ENCODE assay signal across 30 cellular contexts in genomic region chr11:79768343-79768742, GRCh38.
DNase-seq lines count a peak whose midpoint lies in the region; ATAC-seq and TF ChIP-seq lines count a peak whose summit lies in the region.
"Had no signal": no experiment of that assay in that cellular context is flagged by ENCODE, and none has a peak within 500 bp of the region (broad histone marks: within the 10 kb centered on the region; RNA-seq: fewer than 3 reads in every experiment).

No MANE protein-coding gene starts in this region.

- H2AFZ ChIP-seq in hepatocyte, result no peak overlapping the region
- H2AFZ ChIP-seq: GM23338, neural progenitor cell had no signal

- POLR2A ChIA-PET in RWPE1 (lab: Yijun Ruan, JAX; ENCODE audit: low non-redundant PET), result no interaction called here

- no peak overlapping the region for H3K4me3 ChIP-seq in hepatocyte
- H3K4me3 ChIP-seq: A549, gastrocnemius medialis, GM23338, neural progenitor cell, sigmoid colon had no signal

- no peak overlapping the region for H3K4me3 Mint-ChIP-seq in stimulated activated naive B cell treated with anti-CD40 and anti-IgM and Interleukin-4, amounts not matched to agents 10 μg/mL and 1 μg/mL and 100 μg/mL, for 72 hours
- H3K4me3 Mint-ChIP-seq: activated CD4-positive, alpha-beta T cell treated with anti-CD3 and anti-CD28 coated beads, Interleukin-2, amount 10 ng/mL, durations not matched to agents 24 days and 14 days; activated naive CD4-positive, alpha-beta T cell treated with anti-CD3 and anti-CD28 coated beads, Interleukin-2, amount 50 U/mL, for 24 hours; CD4-positive, alpha-beta memory T cell; GM23338; neural progenitor cell; WTC11 had no signal

- no peaks in the 10 kb centered on the region for H3K27me3 Mint-ChIP-seq in stimulated activated naive B cell treated with anti-CD40 and anti-IgM and Interleukin-4, amounts not matched to agents 10 μg/mL and 1 μg/mL and 100 μg/mL, for 72 hours
- H3K27me3 Mint-ChIP-seq: activated CD4-positive, alpha-beta T cell treated with anti-CD3 and anti-CD28 coated beads, Interleukin-2, amount 10 ng/mL, durations not matched to agents 24 days and 14 days; activated naive CD4-positive, alpha-beta T cell treated with anti-CD3 and anti-CD28 coated beads, Interleukin-2, amount 50 U/mL, for 24 hours; CD4-positive, alpha-beta memory T cell had no signal

- no peak overlapping the region for H3K4me2 ChIP-seq in hepatocyte
- H3K4me2 ChIP-seq: A549, GM23338, neural progenitor cell, SK-N-SH had no signal

- no peaks in the 10 kb centered on the region for H3K4me1 Mint-ChIP-seq in stimulated activated naive B cell treated with anti-CD40 and anti-IgM and Interleukin-4, amounts not matched to agents 10 μg/mL and 1 μg/mL and 100 μg/mL, for 72 hours
- H3K4me1 Mint-ChIP-seq: activated CD4-positive, alpha-beta T cell treated with anti-CD3 and anti-CD28 coated beads, Interleukin-2, amount 10 ng/mL, durations not matched to agents 24 days and 14 days; activated naive CD4-positive, alpha-beta T cell treated with anti-CD3 and anti-CD28 coated beads, Interleukin-2, amount 50 U/mL, for 24 hours; CD4-positive, alpha-beta memory T cell; GM23338; neural progenitor cell; WTC11 had no signal

- no peak overlapping the region for H3K27ac ChIP-seq in hepatocyte
- no peak overlapping the region for H3K27ac ChIP-seq in RWPE1
- H3K27ac ChIP-seq: A549, gastrocnemius medialis, neural progenitor cell, sigmoid colon had no signal

- DNase-seq in NCI-H345 (lab: John Stamatoyannopoulos, UW) (peak; percentile 69), NCI-H345 treated with DMSO at 0.1 percent for 48 hours (lab: John Stamatoyannopoulos, UW; ENCODE audit: unreplicated experiment) (no peak), NCI-H1105 treated with DMSO at 0.1 percent for 48 hours (lab: John Stamatoyannopoulos, UW) (peak; percentile 52), hepatocyte (ENCODE audit: low spot score) (peak; percentile 37), RWPE1 (ENCODE audit: low spot score) (no peak), NCI-H82 (lab: John Stamatoyannopoulos, UW) (no peak), occipital lobe (lab: John Stamatoyannopoulos, UW) (no peak)
- no peak for DNase-seq in stimulated activated naive B cell treated with anti-CD40 and anti-IgM and Interleukin-4, amounts not matched to agents 10 μg/mL and 1 μg/mL and 100 μg/mL, for 72 hours
- DNase-seq: activated CD4-positive, alpha-beta T cell treated with anti-CD3 and anti-CD28 coated beads, Interleukin-2, amount 10 ng/mL, durations not matched to agents 24 days and 14 days; activated CD8-positive, alpha-beta memory T cell treated with anti-CD3 and anti-CD28 coated beads for 24 hours; activated T-cell treated with anti-CD3 and anti-CD28 coated beads for 4 hours; amniotic stem cell; CD4-positive, alpha-beta memory T cell; EL; gastrocnemius medialis; hippocampal formation; mesenchymal stem cell; NCI-H1048; NCI-H1694 treated with DMSO at 0.1 percent for 48 hours; NCI-H2227 treated with DMSO at 0.1 percent for 48 hours; OCI-M1; posterior cingulate gyrus; sigmoid colon; SK-N-SH; stimulated activated CD4-positive, alpha-beta T cell treated with anti-CD3 and anti-CD28 coated beads, Interleukin-4, amount 100 ng/mL, for 24 hours had no signal

- no peaks in the 10 kb centered on the region for H3K36me3 ChIP-seq in hepatocyte (replicated peaks; ENCODE audit: insufficient read depth, low read depth)
- H3K36me3 ChIP-seq: gastrocnemius medialis, neural progenitor cell, sigmoid colon had no signal

- CTCF ChIA-PET in RWPE1 (lab: Yijun Ruan, JAX), result no interaction called here

- no peaks in the 10 kb centered on the region for H3K9me3 ChIP-seq in hepatocyte (ENCODE audit: low read depth)
- H3K9me3 ChIP-seq: A549, gastrocnemius medialis, sigmoid colon, SK-N-SH had no signal

- H3K9me3 Mint-ChIP-seq in stimulated activated naive B cell treated with anti-CD40 and anti-IgM and Interleukin-4, amounts not matched to agents 10 μg/mL and 1 μg/mL and 100 μg/mL, for 72 hours, result peaks cover 0 to 5% of the 10 kb centered on the region in 2 donors
- H3K9me3 Mint-ChIP-seq: activated CD4-positive, alpha-beta T cell treated with anti-CD3 and anti-CD28 coated beads, Interleukin-2, amount 10 ng/mL, durations not matched to agents 24 days and 14 days; GM23338; WTC11 had no signal

- H4K20me1 ChIP-seq in hepatocyte (ENCODE audit: insufficient read depth, poor library complexity, severe bottlenecking), result no peaks in the 10 kb centered on the region

- H3K9me2 ChIP-seq in hepatocyte (replicated peaks; ENCODE audit: insufficient read depth), result no peaks in the 10 kb centered on the region
- H3K9me2 ChIP-seq: SK-N-SH had no signal

- no peaks in the 10 kb centered on the region for H3K36me3 Mint-ChIP-seq in stimulated activated naive B cell treated with anti-CD40 and anti-IgM and Interleukin-4, amounts not matched to agents 10 μg/mL and 1 μg/mL and 100 μg/mL, for 72 hours
- H3K36me3 Mint-ChIP-seq: activated naive CD4-positive, alpha-beta T cell treated with anti-CD3 and anti-CD28 coated beads, Interleukin-2, amount 50 U/mL, for 24 hours; CD4-positive, alpha-beta memory T cell; neural progenitor cell; WTC11 had no signal

- no peaks in the 10 kb centered on the region for H3K79me2 ChIP-seq in hepatocyte

- peak overlapping the region; percentile 32 for H3K27ac Mint-ChIP-seq in stimulated activated naive B cell treated with anti-CD40 and anti-IgM and Interleukin-4, amounts not matched to agents 10 μg/mL and 1 μg/mL and 100 μg/mL, for 72 hours
- H3K27ac Mint-ChIP-seq: activated CD4-positive, alpha-beta T cell treated with anti-CD3 and anti-CD28 coated beads, Interleukin-2, amount 10 ng/mL, durations not matched to agents 24 days and 14 days; activated naive CD4-positive, alpha-beta T cell treated with anti-CD3 and anti-CD28 coated beads, Interleukin-2, amount 50 U/mL, for 24 hours; CD4-positive, alpha-beta memory T cell; GM23338; neural progenitor cell; WTC11 had no signal

- 0% methylated on average over 1 of the region's 1 CpG for WGBS in hepatocyte (ENCODE audit: low lambda C conversion rate, missing lambda C conversion rate)

- H3K27me3 ChIP-seq in hepatocyte, result no peaks in the 10 kb centered on the region
- H3K27me3 ChIP-seq: gastrocnemius medialis, neural progenitor cell, sigmoid colon had no signal

- no peaks in the 10 kb centered on the region for H3K4me1 ChIP-seq in hepatocyte (ENCODE audit: insufficient read depth)
- H3K4me1 ChIP-seq: A549, gastrocnemius medialis, neural progenitor cell, sigmoid colon had no signal

- no peak for TF ChIP-seq CTCF in hepatocyte (IDR thresholded peaks at IDR 0.05; ENCODE audit: poor library complexity)
- TF ChIP-seq CTCF in RWPE1 (conservative IDR thresholded peaks at IDR 0.05; ENCODE audit: low read depth), result no peak

- no peak for ATAC-seq in stimulated activated naive B cell treated with anti-CD40 and anti-IgM and Interleukin-4, amounts not matched to agents 10 μg/mL and 1 μg/mL and 100 μg/mL, for 72 hours (replicated peaks)
- ATAC-seq: A549, gastrocnemius medialis, GM23338, WTC11 had no signal

Comparison
In these comparisons a context has a peak if more than half of its experiments do, and no peak if none do; other contexts are left out.
1. DNase-seq: peak in NCI-H345 (single experiment), NCI-H1105 treated with DMSO at 0.1 percent for 48 hours (single experiment) and hepatocyte (single experiment); none in NCI-H345 treated with DMSO at 0.1 percent for 48 hours (single experiment), stimulated activated naive B cell treated with anti-CD40 and anti-IgM and Interleukin-4, amounts not matched to agents 10 μg/mL and 1 μg/mL and 100 μg/mL, for 72 hours (single experiment), RWPE1 (single experiment), NCI-H82 (single experiment) and occipital lobe (single experiment).